ENCODE assay signal across 8 cellular contexts in genomic region chr10:102918817-102919236, GRCh38. TPM values are rescaled to one million over a fixed set of nuclear protein-coding genes. Genes with fewer than 3 reads are reported as not detected.
DNase-seq lines count a peak whose midpoint lies in the region; ATAC-seq and TF ChIP-seq lines count a peak whose summit lies in the region.

No MANE protein-coding gene starts in this region.

- no peaks in the 10 kb centered on the region for H3K36me3 ChIP-seq in ovary

- DNase-seq in G401 (ENCODE audit: low spot score), result peak; percentile 15
- peak in 1 of 2 experiments; percentile 19 for DNase-seq in HL-60 (ENCODE audit: low read depth in 1 of 2, low spot score in 1 of 2)
- peak; percentile 48 for DNase-seq in activated CD4-positive, alpha-beta memory T cell treated with anti-CD3 and anti-CD28 coated beads, Interleukin-2, amount 10 ng/mL, durations not matched to agents 7 days and 5 days
- DNase-seq in erythroblast (lab: John Stamatoyannopoulos, UW), result peak; percentile 63 to 75
- no peak for DNase-seq in ovary
- DNase-seq in NCI-H1930 (lab: John Stamatoyannopoulos, UW), result no peak

- 0 to 1% (median 1%) methylated on average over 38 to 49 of the region's 49 CpGs for WGBS in ovary, 3 donors

- peaks cover 69% of the 10 kb centered on the region for H3K4me1 Mint-ChIP-seq in activated CD4-positive, alpha-beta memory T cell treated with anti-CD3 and anti-CD28 coated beads, Interleukin-2, amount 10 ng/mL, durations not matched to agents 7 days and 5 days

- H3K4me1 ChIP-seq in ovary (ENCODE audit: insufficient read depth), result peaks cover 4% of the 10 kb centered on the region

- H3K27me3 ChIP-seq in HL-60 (ENCODE audit: insufficient read depth, poor library complexity, severe bottlenecking) (no peaks in the 10 kb centered on the region), ovary (no peaks in the 10 kb centered on the region)

- peaks cover 3% of the 10 kb centered on the region for H3K27me3 Mint-ChIP-seq in activated CD4-positive, alpha-beta memory T cell treated with anti-CD3 and anti-CD28 coated beads, Interleukin-2, amount 10 ng/mL, durations not matched to agents 7 days and 5 days

- H3K9me3 ChIP-seq in ovary, result no peaks in the 10 kb centered on the region

- no peak for TF ChIP-seq EP300 in ovary (IDR thresholded peaks at IDR 0.05)

- H3K27ac Mint-ChIP-seq in activated CD4-positive, alpha-beta memory T cell treated with anti-CD3 and anti-CD28 coated beads, Interleukin-2, amount 10 ng/mL, durations not matched to agents 7 days and 5 days, result no peak overlapping the region

- intact Hi-C loops in ovary (cut with DNase I), result loop anchor here in 3 of 4 donors (5.0 to 10.0 kb wide), 4 partner anchors 133 to 328 kb away; partner anchors contain the start of gene RPEL1 (in 3 of the 3)

- H3K36me3 Mint-ChIP-seq in activated CD4-positive, alpha-beta memory T cell treated with anti-CD3 and anti-CD28 coated beads, Interleukin-2, amount 10 ng/mL, durations not matched to agents 7 days and 5 days (ENCODE audit: low read depth), result peaks cover 7% of the 10 kb centered on the region

- CTCF ChIA-PET in activated CD4-positive, alpha-beta memory T cell treated with anti-CD3 and anti-CD28 coated beads, Interleukin-2, amount 10 ng/mL, durations not matched to agents 7 days and 5 days (lab: Charles Lee), result interaction anchor here (1.0 to 8.3 kb wide), 7 partner anchors 17 to 415 kb away, joined by 3 to 90 read pairs (median 12); no protein-coding TSS in a partner anchor

- in situ Hi-C loops in G401 (cut with HindIII; ENCODE audit: low sequenced_read_pairs), result no loop called here

- H3K27ac ChIP-seq in HL-60 (replicated peaks) (peak overlapping the region; percentile 70), ovary (peak overlapping the region; percentile 71 to 83)

- TF ChIP-seq POLR2A in erythroblast (IDR thresholded peaks at IDR 0.05; ENCODE audit: low read length) (no peak), ovary (IDR thresholded peaks at IDR 0.05) (no peak)

- POLR2A ChIA-PET in activated CD4-positive, alpha-beta memory T cell treated with anti-CD3 and anti-CD28 coated beads, Interleukin-2, amount 10 ng/mL, durations not matched to agents 7 days and 5 days (lab: Charles Lee), result interaction anchor here (1.8 to 3.0 kb wide), 4 partner anchors 151 to 326 kb away, joined by 4 to 26 read pairs (median 8); no protein-coding TSS in a partner anchor

- ATAC-seq in HG02759 (IDR thresholded peaks at IDR 0.05; ENCODE audit: unreplicated experiment) (no peak), HG02623 (IDR thresholded peaks at IDR 0.05; ENCODE audit: unreplicated experiment) (no peak)

- H3K4me3 Mint-ChIP-seq in activated CD4-positive, alpha-beta memory T cell treated with anti-CD3 and anti-CD28 coated beads, Interleukin-2, amount 10 ng/mL, durations not matched to agents 7 days and 5 days, result peak overlapping the region; percentile 90

- H3K9me3 Mint-ChIP-seq in activated CD4-positive, alpha-beta memory T cell treated with anti-CD3 and anti-CD28 coated beads, Interleukin-2, amount 10 ng/mL, durations not matched to agents 7 days and 5 days, result no peaks in the 10 kb centered on the region

- H3K4me3 ChIP-seq in HL-60 (replicated peaks; ENCODE audit: insufficient read depth, low read length) (peak overlapping the region; percentile 91), ovary (peak overlapping the region; percentile 85)

- TF ChIP-seq CTCF in HL-60 (IDR thresholded peaks at IDR 0.05; ENCODE audit: insufficient read depth, low read length), result no peak
- TF ChIP-seq CTCF in ovary (IDR thresholded peaks at IDR 0.05), result no peak

RNA-seq across cellular contexts. Expression of gene CNNM2, which starts 0.7 kb away (rescaled TPM):
- 7.6 and 15.5 TPM in 2 replicates for total RNA-seq in G401 (2014; rRNA removed; shearing (Covaris generic))
- total RNA-seq in activated CD4-positive, alpha-beta memory T cell treated with anti-CD3 and anti-CD28 coated beads, Interleukin-2, amount 10 ng/mL, durations not matched to agents 7 days and 5 days, result 1 to 10 TPM; 7.9 to 8.4 TPM
- 10 to 100 TPM in 2 of 7 donors, 1 to 10 TPM in 5; 6.7 to 15.0 (median 8.9) TPM for total RNA-seq in ovary
- polyA plus RNA-seq in ovary, result 10 to 100 TPM in 1 of 2 donors, 1 to 10 TPM in 1; 5.4 to 12.6 TPM

RNA-seq across cellular contexts. Expression of gene AS3MT, which starts 49.6 kb away (rescaled TPM):
- 0.31 and 1.4 TPM in 2 replicates for total RNA-seq in G401 (2014; rRNA removed; shearing (Covaris generic))
- total RNA-seq in activated CD4-positive, alpha-beta memory T cell treated with anti-CD3 and anti-CD28 coated beads, Interleukin-2, amount 10 ng/mL, durations not matched to agents 7 days and 5 days, result under 1 TPM; 0.15 to 0.65 TPM
- total RNA-seq in ovary, result 1 to 10 TPM; 1.5 to 6.4 (median 4.9) TPM
- 10 to 100 TPM in 1 of 2 donors, 1 to 10 TPM in 1; 6.0 to 32.8 TPM for polyA plus RNA-seq in ovary

Comparison
In these comparisons a context has a peak if more than half of its experiments do, and no peak if none do; other contexts are left out.
1. DNase-seq: peak in G401 (single experiment), activated CD4-positive, alpha-beta memory T cell treated with anti-CD3 and anti-CD28 coated beads, Interleukin-2, amount 10 ng/mL, durations not matched to agents 7 days and 5 days (single experiment) and erythroblast (2 of 2); none in ovary (0 of 5) and NCI-H1930 (0 of 2).